In genomic region chr4:110518889-110519490, GRCh38 we compare ENCODE assay signal across 8 cellular contexts. TPM values are rescaled to one million over a fixed set of nuclear protein-coding genes. Genes with fewer than 3 reads are reported as not detected.
DNase-seq lines count a peak whose midpoint lies in the region; ATAC-seq, FAIRE-seq and TF ChIP-seq lines count a peak whose summit lies in the region.

No MANE protein-coding gene starts in this region.

- no peaks in the 10 kb centered on the region for H3K9me3 Mint-ChIP-seq in activated T-helper 17 cell treated with anti-CD3 and anti-CD28 coated beads, Interleukin-2, amount 50 U/mL, for 72 hours

- TF ChIP-seq CTCF in right atrium auricular region (IDR thresholded peaks at IDR 0.05), result peak; percentile 38 to 76
- peak; percentile 62 for TF ChIP-seq CTCF in bronchial epithelial cell (IDR thresholded peaks at IDR 0.05; ENCODE audit: insufficient read depth, low read length, severe bottlenecking)

- DNase-seq in right atrium auricular region (ENCODE audit: low spot score) (no peak), Right ventricle myocardium inferior (ENCODE audit: missing footprints) (no peak), NCI-H226 (peak; percentile 3), bronchial epithelial cell (ENCODE audit: low read depth) (peak; percentile 27), midbrain (lab: John Stamatoyannopoulos, UW) (peak; percentile 16)
- DNase-seq in stimulated activated naive CD4-positive, alpha-beta T cell treated with Interleukin-2 at 50 U/mL for 16 hours (lab: John Stamatoyannopoulos, UW), result no peak

- ATAC-seq in Right ventricle myocardium inferior (no peak), GM21381 (IDR thresholded peaks at IDR 0.05; ENCODE audit: unreplicated experiment) (no peak)
- no peak for ATAC-seq in activated T-helper 17 cell treated with anti-CD3 and anti-CD28 coated beads, Interleukin-2, amount 50 U/mL, for 72 hours (replicated peaks)

- H3K4me3 Mint-ChIP-seq in activated T-helper 17 cell treated with anti-CD3 and anti-CD28 coated beads, Interleukin-2, amount 50 U/mL, for 72 hours, result no peak overlapping the region

- H3K27me3 Mint-ChIP-seq in activated T-helper 17 cell treated with anti-CD3 and anti-CD28 coated beads, Interleukin-2, amount 50 U/mL, for 72 hours, result peaks cover 10% of the 10 kb centered on the region

- H3K4me1 Mint-ChIP-seq in activated T-helper 17 cell treated with anti-CD3 and anti-CD28 coated beads, Interleukin-2, amount 50 U/mL, for 72 hours, result peaks cover 13% of the 10 kb centered on the region

- no peaks in the 10 kb centered on the region for H3K27me3 ChIP-seq in right atrium auricular region
- no peaks in the 10 kb centered on the region for H3K27me3 ChIP-seq in bronchial epithelial cell (ENCODE audit: control insufficient read depth, insufficient read depth, low read length)

- no peak for FAIRE-seq in bronchial epithelial cell (lab: Jason Lieb, UNC)

- H3K27ac ChIP-seq in right atrium auricular region, result no peak overlapping the region

- intact Hi-C loops in Right ventricle myocardium inferior (cut with DNase I), result loop anchor here (10.0 kb wide), 2 partner anchors 74 to 1094 kb away; no protein-coding TSS in a partner anchor

- H3K27ac Mint-ChIP-seq in activated T-helper 17 cell treated with anti-CD3 and anti-CD28 coated beads, Interleukin-2, amount 50 U/mL, for 72 hours, result no peak overlapping the region

- no peaks in the 10 kb centered on the region for H3K4me1 ChIP-seq in right atrium auricular region

- no peak overlapping the region for H3K4me3 ChIP-seq in right atrium auricular region
- no peak overlapping the region for H3K4me3 ChIP-seq in bronchial epithelial cell (ENCODE audit: low read depth, low read length)

- H3K9me3 ChIP-seq in right atrium auricular region, result no peaks in the 10 kb centered on the region

- H3K36me3 ChIP-seq in right atrium auricular region (no peaks in the 10 kb centered on the region), bronchial epithelial cell (ENCODE audit: control insufficient read depth, insufficient read depth, low read length) (no peaks in the 10 kb centered on the region)

- no peaks in the 10 kb centered on the region for H3K36me3 Mint-ChIP-seq in activated T-helper 17 cell treated with anti-CD3 and anti-CD28 coated beads, Interleukin-2, amount 50 U/mL, for 72 hours (ENCODE audit: low read depth)

RNA-seq across cellular contexts. Expression of gene ENPEP, which starts 43.0 kb away (rescaled TPM):
- total RNA-seq in right atrium auricular region (1 to 10 TPM; 3.3 to 3.5 TPM), Right ventricle myocardium inferior (4.1 TPM), bronchial epithelial cell (not detected in 2 replicates)
- total RNA-seq in activated T-helper 17 cell treated with anti-CD3 and anti-CD28 coated beads, Interleukin-2, amount 50 U/mL, for 72 hours, result under 1 TPM in 1 of 2 donors, not detected in 1; 0.16 TPM

Comparison
In these comparisons a context has a peak if more than half of its experiments do, and no peak if none do; other contexts are left out.
1. DNase-seq: peak in NCI-H226 (single experiment), bronchial epithelial cell (single experiment) and midbrain (single experiment); none in right atrium auricular region (single experiment), Right ventricle myocardium inferior (single experiment) and stimulated activated naive CD4-positive, alpha-beta T cell treated with Interleukin-2 at 50 U/mL for 16 hours (single experiment).